Comparison of ENCODE assay signal across 8 cellular contexts in genomic region chr9:129102791-129103594, GRCh38. TPM values are rescaled to one million over a fixed set of nuclear protein-coding genes. Genes with fewer than 3 reads are reported as not detected.
DNase-seq lines count a peak whose midpoint lies in the region; ATAC-seq and TF ChIP-seq lines count a peak whose summit lies in the region.

No MANE protein-coding gene starts in this region.

- H3K4me3 Mint-ChIP-seq in activated CD8-positive, alpha-beta T cell treated with anti-CD3 and anti-CD28 coated beads for 36 hours = no peak overlapping the region

- intact Hi-C loops in activated CD8-positive, alpha-beta T cell treated with anti-CD3 and anti-CD28 coated beads for 36 hours (cut with micrococcal nuclease) = no loop called here
- intact Hi-C loops in left ventricle myocardium superior (cut with micrococcal nuclease) = no loop called here

- no peaks in the 10 kb centered on the region for H3K4me1 Mint-ChIP-seq in activated CD8-positive, alpha-beta T cell treated with anti-CD3 and anti-CD28 coated beads for 36 hours (ENCODE audit: low read depth)

- no peak overlapping the region for H3K27ac Mint-ChIP-seq in activated CD8-positive, alpha-beta T cell treated with anti-CD3 and anti-CD28 coated beads for 36 hours

- ATAC-seq in activated CD8-positive, alpha-beta T cell treated with anti-CD3 and anti-CD28 coated beads for 36 hours = peak; percentile 68
- ATAC-seq in left ventricle myocardium superior (peak; percentile 70), HG03095 (IDR thresholded peaks at IDR 0.05; ENCODE audit: unreplicated experiment) (no peak), GM21576 (IDR thresholded peaks at IDR 0.05; ENCODE audit: unreplicated experiment) (no peak)

- POLR2A ChIA-PET in activated CD8-positive, alpha-beta T cell treated with anti-CD3 and anti-CD28 coated beads for 36 hours (lab: Charles Lee) = interaction anchor here (0.5 kb wide), 1 partner anchor 129 kb away, joined by 3 read pairs; no protein-coding TSS in a partner anchor

- no peaks in the 10 kb centered on the region for H3K9me3 Mint-ChIP-seq in activated CD8-positive, alpha-beta T cell treated with anti-CD3 and anti-CD28 coated beads for 36 hours

- peak; percentile 15 for DNase-seq in stimulated activated CD4-positive, alpha-beta T cell treated with anti-CD3 and anti-CD28 coated beads, Interleukin-12 subunit alpha, Interleukin-12 subunit beta, amount 100 ng/mL, for 4 hours
- DNase-seq in stimulated activated CD4-positive, alpha-beta T cell treated with anti-CD3 and anti-CD28 coated beads, Interleukin-2, amount 100 ng/mL, for 48 hours = no peak
- peak; percentile 42 for DNase-seq in NCI-H1694 treated with DMSO at 0.1 percent for 48 hours (lab: John Stamatoyannopoulos, UW)
- peak; percentile 41 for DNase-seq in activated CD8-positive, alpha-beta T cell treated with anti-CD3 and anti-CD28 coated beads for 36 hours
- peak; percentile 59 for DNase-seq in left ventricle myocardium superior
- DNase-seq in stimulated activated CD4-positive, alpha-beta T cell treated with anti-CD3 and anti-CD28 coated beads, Interleukin-4, amount 100 ng/mL, for 24 hours = peak; percentile 14

- H3K27me3 Mint-ChIP-seq in activated CD8-positive, alpha-beta T cell treated with anti-CD3 and anti-CD28 coated beads for 36 hours = no peaks in the 10 kb centered on the region

- H3K36me3 Mint-ChIP-seq in activated CD8-positive, alpha-beta T cell treated with anti-CD3 and anti-CD28 coated beads for 36 hours (ENCODE audit: low read depth) = no peaks in the 10 kb centered on the region

- TF ChIP-seq CTCF in activated CD8-positive, alpha-beta T cell treated with anti-CD3 and anti-CD28 coated beads for 36 hours (IDR thresholded peaks at IDR 0.05) = no peak

- CTCF ChIA-PET in activated CD8-positive, alpha-beta T cell treated with anti-CD3 and anti-CD28 coated beads for 36 hours (lab: Charles Lee) = interaction anchor here (1.0 to 1.5 kb wide), 4 partner anchors 12 to 40 kb away, joined by 3 to 4 read pairs (median 4); no protein-coding TSS in a partner anchor

RNA-seq across cellular contexts. Expression of gene CRAT, which starts 7.6 kb away (rescaled TPM):
- 10 to 100 TPM; 11.8 to 12.7 TPM for total RNA-seq in activated CD8-positive, alpha-beta T cell treated with anti-CD3 and anti-CD28 coated beads for 36 hours
- 94.6 TPM for total RNA-seq in left ventricle myocardium superior

RNA-seq across cellular contexts. Expression of gene PTPA, which starts 8.2 kb away (rescaled TPM):
- total RNA-seq in activated CD8-positive, alpha-beta T cell treated with anti-CD3 and anti-CD28 coated beads for 36 hours = 10 to 100 TPM; 95.3 to 98.5 TPM
- total RNA-seq in left ventricle myocardium superior = 186 TPM

RNA-seq across cellular contexts. Expression of gene DOLPP1, which starts 22.1 kb away (rescaled TPM):
- total RNA-seq in activated CD8-positive, alpha-beta T cell treated with anti-CD3 and anti-CD28 coated beads for 36 hours = 10 to 100 TPM; 12.7 to 15.2 TPM
- total RNA-seq in left ventricle myocardium superior = 5.2 TPM

Comparison
In these comparisons a context has a peak if more than half of its experiments do, and no peak if none do; other contexts are left out.
1. DNase-seq: peak in stimulated activated CD4-positive, alpha-beta T cell treated with anti-CD3 and anti-CD28 coated beads, Interleukin-12 subunit alpha, Interleukin-12 subunit beta, amount 100 ng/mL, for 4 hours (single experiment), NCI-H1694 treated with DMSO at 0.1 percent for 48 hours (single experiment), activated CD8-positive, alpha-beta T cell treated with anti-CD3 and anti-CD28 coated beads for 36 hours (single experiment), left ventricle myocardium superior (single experiment) and stimulated activated CD4-positive, alpha-beta T cell treated with anti-CD3 and anti-CD28 coated beads, Interleukin-4, amount 100 ng/mL, for 24 hours (single experiment); none in stimulated activated CD4-positive, alpha-beta T cell treated with anti-CD3 and anti-CD28 coated beads, Interleukin-2, amount 100 ng/mL, for 48 hours (0 of 2).
2. ATAC-seq: peak in activated CD8-positive, alpha-beta T cell treated with anti-CD3 and anti-CD28 coated beads for 36 hours (single experiment) and left ventricle myocardium superior (single experiment); none in HG03095 (single experiment) and GM21576 (single experiment).